Comparison of ENCODE assay signal across 8 cellular contexts in the genomic region with DNA sequence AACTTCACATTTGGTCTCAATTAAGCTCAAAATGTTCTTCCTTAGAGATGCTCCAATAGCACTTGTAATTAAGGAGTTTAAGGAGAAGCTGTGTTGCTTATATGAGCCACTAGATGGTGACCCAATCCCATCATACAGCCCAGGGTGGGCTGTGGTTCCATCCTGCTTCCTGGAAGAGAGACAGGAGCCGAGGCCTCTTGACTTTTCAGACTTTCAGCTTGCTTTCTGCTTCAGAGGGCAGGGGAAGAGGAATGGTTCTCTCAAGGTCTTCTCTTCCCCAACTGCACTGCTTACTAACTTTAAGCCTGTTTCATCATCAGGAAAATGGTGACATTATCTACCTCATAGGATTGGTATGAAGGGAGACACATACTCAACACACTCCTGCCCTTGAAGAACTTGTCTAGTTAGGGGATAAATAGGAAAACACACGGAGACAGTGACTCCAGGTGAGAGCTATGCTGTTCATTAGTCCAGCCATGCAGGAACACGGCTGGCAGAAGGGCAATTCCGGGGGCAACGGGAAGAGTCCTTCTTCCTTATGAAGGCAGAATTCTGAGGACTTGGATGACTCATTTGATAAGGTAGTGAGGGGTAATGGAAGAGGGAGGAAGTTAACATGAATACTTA. TPM values are rescaled to one million over a fixed set of nuclear protein-coding genes. Genes with fewer than 3 reads are reported as not detected.
DNase-seq lines count a peak whose midpoint lies in the region; ATAC-seq, FAIRE-seq and TF ChIP-seq lines count a peak whose summit lies in the region.

No MANE protein-coding gene starts in this region.

- no peak overlapping the region for H3K9ac ChIP-seq in HepG2 (ENCODE audit: insufficient read depth, low read depth, low read length)

- in situ Hi-C loops in HepG2 (cut with HindIII; ENCODE audit: extremely low pct_ligation_motif_present, low pct_unique_long_range_greater_than_20kb) = loop anchor here (5.0 kb wide), 1 partner anchor 51 kb away; no protein-coding TSS in a partner anchor

- DNase-seq in D721Med (ENCODE audit: insufficient read length, low spot score) = peak; percentile 66
- peak; percentile 62 for DNase-seq in OCI-LY7 (ENCODE audit: low spot score)
- DNase-seq in HepG2 (ENCODE audit: low spot score) = peak; percentile 47
- DNase-seq in upper lobe of right lung = peak; percentile 34
- no peak for DNase-seq in activated CD4-positive, alpha-beta T cell treated with anti-CD3 and anti-CD28 coated beads, Interleukin-2, amount 50 U/mL, for 4 hours
- no peak for DNase-seq in activated gamma-delta T cell (lab: John Stamatoyannopoulos, UW)

- BruUV-seq in OCI-LY7 (replicated peaks; lab: Mats Ljungman, UMichigan) = no TSS peak
- BruUV-seq in HepG2 (replicated peaks; lab: Mats Ljungman, UMichigan) = no TSS peak

- H4K20me1 ChIP-seq in OCI-LY7 (ENCODE audit: insufficient read depth, low read length) (no peaks in the 10 kb centered on the region), HepG2 (ENCODE audit: insufficient read depth, low read length) (no peaks in the 10 kb centered on the region)

- peak; percentile 70 for ATAC-seq in HG03108 (IDR thresholded peaks at IDR 0.05; ENCODE audit: unreplicated experiment)
- ATAC-seq in HepG2 = peak; percentile 87
- peak; percentile 74 for ATAC-seq in upper lobe of right lung

- H3K9me2 ChIP-seq in OCI-LY7 (ENCODE audit: insufficient read depth, low read length) = no peaks in the 10 kb centered on the region

- H3K4me3 ChIP-seq in OCI-LY7 (ENCODE audit: low read depth, low read length, poor library complexity, severe bottlenecking) = no peak overlapping the region
- no peak overlapping the region for H3K4me3 ChIP-seq in HepG2 (replicated peaks in 1 of 3; ENCODE audit: insufficient read depth in 1 of 3, low read depth in 2 of 3, low read length in 3 of 3)
- no peak overlapping the region for H3K4me3 ChIP-seq in upper lobe of right lung

- TF ChIP-seq EP300 in HepG2 (IDR thresholded peaks at IDR 0.05; ENCODE audit: low read depth in 2 of 2, low read length in 2 of 2) (no peak), HepG2 (CRISPR knock-in tag; IDR thresholded peaks at IDR 0.05; ENCODE audit: borderline replicate concordance) (no peak)

- H3K27me3 Mint-ChIP-seq in dendritic cell treated with granulocyte-macrophage colony-stimulating factor and Interleukin-4, amounts not matched to agents 40 ng/mL and 50 ng/mL, for 4 days = no peaks in the 10 kb centered on the region

- CTCF ChIA-PET in OCI-LY7 (lab: Charles Lee; ENCODE audit: unreplicated experiment) = interaction anchor here (0.6 to 1.6 kb wide), 10 partner anchors 12 to 56 kb away, joined by 3 to 12 read pairs (median 4); no protein-coding TSS in a partner anchor
- CTCF ChIA-PET in HepG2 (lab: Yijun Ruan, JAX; ENCODE audit: low intra/inter-chr PET ratio, low total read pairs) = interaction anchor here (1.3 to 2.1 kb wide), 6 partner anchors 22 to 257 kb away, joined by 7 to 11 read pairs (median 8); no protein-coding TSS in a partner anchor

- H3K79me2 ChIP-seq in OCI-LY7 (ENCODE audit: insufficient read depth, low read depth, low read length) (no peaks in the 10 kb centered on the region), HepG2 (ENCODE audit: insufficient read depth, low read length) (no peaks in the 10 kb centered on the region)

- no peaks in the 10 kb centered on the region for H3K9me3 ChIP-seq in OCI-LY7 (ENCODE audit: low read length)
- H3K9me3 ChIP-seq in HepG2 (ENCODE audit: low read length) = no peaks in the 10 kb centered on the region
- H3K9me3 ChIP-seq in upper lobe of right lung = no peaks in the 10 kb centered on the region

- intact Hi-C loops in OCI-LY7 (cut with micrococcal nuclease; ENCODE audit: unreplicated experiment) = loop anchor here (1.0 to 2.0 kb wide), 2 partner anchors 50 to 257 kb away; no protein-coding TSS in a partner anchor
- intact Hi-C loops in dendritic cell treated with granulocyte-macrophage colony-stimulating factor and Interleukin-4, amounts not matched to agents 40 ng/mL and 50 ng/mL, for 4 days (cut with micrococcal nuclease) = loop anchor here (2.0 kb wide), 1 partner anchor 49 kb away; no protein-coding TSS in a partner anchor
- intact Hi-C loops in HepG2 (cut with micrococcal nuclease; ENCODE audit: unreplicated experiment) = loop anchor here (1.0 kb wide), 5 partner anchors 23 to 257 kb away; no protein-coding TSS in a partner anchor
- intact Hi-C loops in upper lobe of right lung (cut with DNase I) = no loop called here

- H3K27ac ChIP-seq in OCI-LY7 (ENCODE audit: low read depth, low read length, poor library complexity, severe bottlenecking) = no peak overlapping the region
- H3K27ac ChIP-seq in HepG2 (ENCODE audit: extremely low read length, insufficient read depth, low read length) = no peak overlapping the region
- H3K27ac ChIP-seq in upper lobe of right lung = peak overlapping the region; percentile 11

- POLR2A ChIA-PET in OCI-LY7 (lab: Charles Lee) (interaction anchor here (0.6 to 1.2 kb wide), 6 partner anchors 15 to 199 kb away, joined by 3 to 5 read pairs (median 4); no protein-coding TSS in a partner anchor), HepG2 (lab: Yijun Ruan, JAX) (interaction anchor here (0.9 to 1.7 kb wide), 6 partner anchors 9 to 138 kb away, joined by 3 to 7 read pairs (median 4); partner anchors contain the start of gene TMEM218)

- WGBS in HepG2 (ENCODE audit: low lambda C conversion rate) = 65% methylated on average over 5 of the region's 5 CpGs

- H3K36me3 ChIP-seq in OCI-LY7 (ENCODE audit: insufficient read depth, low read length) = 0 out of 2 replicates have a peak, but pooled peaks cover 4% of the 10 kb centered on the region
- no peaks in the 10 kb centered on the region for H3K36me3 ChIP-seq in HepG2 (replicated peaks in 1 of 2; ENCODE audit: control insufficient read depth in 1 of 2, insufficient read depth in 2 of 2, low read length in 2 of 2)
- peaks cover 19% of the 10 kb centered on the region for H3K36me3 ChIP-seq in upper lobe of right lung

- peaks cover 76% of the 10 kb centered on the region for H3K36me3 Mint-ChIP-seq in dendritic cell treated with granulocyte-macrophage colony-stimulating factor and Interleukin-4, amounts not matched to agents 40 ng/mL and 50 ng/mL, for 4 days (ENCODE audit: low read depth)

- no peaks in the 10 kb centered on the region for H3K9me3 Mint-ChIP-seq in dendritic cell treated with granulocyte-macrophage colony-stimulating factor and Interleukin-4, amounts not matched to agents 40 ng/mL and 50 ng/mL, for 4 days

- H3K4me2 ChIP-seq in OCI-LY7 (ENCODE audit: low read length) (no peak overlapping the region), HepG2 (ENCODE audit: low read depth, low read length) (peak overlapping the region; percentile 10; the same call in 1 of the 2 replicates)

- H3K27me3 ChIP-seq in HepG2 (ENCODE audit: control insufficient read depth in 1 of 2, insufficient read depth in 2 of 2, low read length in 2 of 2) (no peaks in the 10 kb centered on the region), upper lobe of right lung (no peaks in the 10 kb centered on the region)

- H2AFZ ChIP-seq in OCI-LY7 (ENCODE audit: low read length) (peak overlapping the region; percentile 50; the same call in 1 of the 2 replicates), HepG2 (ENCODE audit: low read length) (no peak overlapping the region)

- TF ChIP-seq RAD21 in HepG2 (CRISPR knock-in tag; IDR thresholded peaks at IDR 0.05) = peak; percentile 64; the same call in 1 of the 2 replicates

- peak; percentile 90 for TF ChIP-seq CTCF in D721Med (IDR thresholded peaks at IDR 0.05; ENCODE audit: insufficient read depth, missing control alignments)
- peak; percentile 86 for TF ChIP-seq CTCF in OCI-LY7 (conservative IDR thresholded peaks at IDR 0.05; ENCODE audit: low read length)
- TF ChIP-seq CTCF in HepG2 (CRISPR knock-in tag; IDR thresholded peaks at IDR 0.05) = peak; percentile 78
- TF ChIP-seq CTCF in upper lobe of right lung (IDR thresholded peaks at IDR 0.05) = peak; percentile 60

- H3K27ac Mint-ChIP-seq in dendritic cell treated with granulocyte-macrophage colony-stimulating factor and Interleukin-4, amounts not matched to agents 40 ng/mL and 50 ng/mL, for 4 days = peak overlapping the region; percentile 56

- H3K4me3 Mint-ChIP-seq in dendritic cell treated with granulocyte-macrophage colony-stimulating factor and Interleukin-4, amounts not matched to agents 40 ng/mL and 50 ng/mL, for 4 days = no peak overlapping the region

- H3K4me1 ChIP-seq in OCI-LY7 (ENCODE audit: insufficient read depth, low read length, poor library complexity, severe bottlenecking) (no peaks in the 10 kb centered on the region), HepG2 (ENCODE audit: insufficient read depth, low read length) (peaks cover 8% of the 10 kb centered on the region), upper lobe of right lung (peaks cover 9% of the 10 kb centered on the region)

- TF ChIP-seq POLR2A in HepG2 (IDR thresholded peaks at IDR 0.05; ENCODE audit: insufficient read depth in 1 of 2, low read depth in 2 of 2, low read length in 2 of 2) = no peak

- H3K4me1 Mint-ChIP-seq in dendritic cell treated with granulocyte-macrophage colony-stimulating factor and Interleukin-4, amounts not matched to agents 40 ng/mL and 50 ng/mL, for 4 days (ENCODE audit: low read depth) = peaks cover 27% of the 10 kb centered on the region

- FAIRE-seq in D721Med (lab: Jason Lieb, UNC) = no peak
- FAIRE-seq in HepG2 (lab: Jason Lieb, UNC) = peak; percentile 83

RNA-seq across cellular contexts. Expression of gene TMEM218, which starts 20.1 kb away (rescaled TPM):
- 19.6 and 28.1 TPM in 2 replicates for total RNA-seq in OCI-LY7 (2014; rRNA removed; shearing (Covaris generic))
- total RNA-seq in OCI-LY7 (2022) (24.4 and 25.4 TPM in 2 replicates), HepG2 (2016; rRNA removed; fragmentation: Illumina TruSeq; extraction: Trizol) (14.0 and 14.2 TPM in 2 replicates), upper lobe of right lung (19.0 TPM)
- total RNA-seq in HepG2 (2016; cell fraction: cytosol; rRNA removed; fragmentation: Illumina TruSeq; extraction: Trizol; ENCODE audit: low read depth) = 5.2 and 7.3 TPM in 2 replicates
- 14.1 and 16.1 TPM in 2 replicates for total RNA-seq in HepG2 (2016; cell fraction: insoluble cytoplasmic fraction; rRNA removed; fragmentation: Illumina TruSeq; extraction: Trizol)
- 11.0 and 12.9 TPM in 2 replicates for total RNA-seq in HepG2 (2016; cell fraction: membrane; rRNA removed; fragmentation: Illumina TruSeq; extraction: Trizol)
- 11.0 and 11.8 TPM in 2 replicates for total RNA-seq in HepG2 (2016; cell fraction: nucleus; rRNA removed; fragmentation: Illumina TruSeq; extraction: Trizol)
- polyA plus RNA-seq in HepG2 (2011; rRNA removed) = 10.0 and 11.8 TPM in 2 replicates
- 12.9 and 14.2 TPM in 2 replicates for polyA plus RNA-seq in HepG2 (2011; cell fraction: cytosol; rRNA removed)
- polyA plus RNA-seq in HepG2 (2011; cell fraction: nucleus; rRNA removed) = 12.0 TPM in 2 replicates
- 8.4 and 10.1 TPM in 2 replicates for polyA plus RNA-seq in HepG2 (2012)
- 4.6 and 6.0 TPM in 2 replicates for polyA plus RNA-seq in HepG2 (2016; cell fraction: cytosol; fragmentation: Illumina TruSeq; extraction: Trizol; ENCODE audit: low read depth)
- 12.6 and 16.7 TPM in 2 replicates for polyA plus RNA-seq in HepG2 (2016; cell fraction: insoluble cytoplasmic fraction; fragmentation: Illumina TruSeq; extraction: Trizol; ENCODE audit: low read depth)
- 7.0 and 10.1 TPM in 2 replicates for polyA plus RNA-seq in HepG2 (2016; cell fraction: membrane; fragmentation: Illumina TruSeq; extraction: Trizol; ENCODE audit: low read depth)
- 16.2 and 19.0 TPM in 2 replicates for polyA plus RNA-seq in HepG2 (2016; cell fraction: nucleus; fragmentation: Illumina TruSeq; extraction: Trizol; ENCODE audit: insufficient read depth, low read depth)
- 4.5 and 7.8 TPM in 2 replicates for polyA minus RNA-seq in HepG2 (2011; rRNA and poly(A)+ RNA removed; ENCODE audit: low replicate concordance)
- polyA minus RNA-seq in HepG2 (2011; cell fraction: cytosol; rRNA and poly(A)+ RNA removed) = 2.6 and 3.8 TPM in 2 replicates
- 8.1 and 9.7 TPM in 2 replicates for polyA minus RNA-seq in HepG2 (2011; cell fraction: nucleus; rRNA and poly(A)+ RNA removed)

RNA-seq across cellular contexts. Expression of gene SLC37A2, which starts 28.3 kb away (rescaled TPM):
- 0.57 and 0.82 TPM in 2 replicates for total RNA-seq in OCI-LY7 (2014; rRNA removed; shearing (Covaris generic))
- total RNA-seq in OCI-LY7 (2022) (0.72 and 0.93 TPM in 2 replicates), HepG2 (2016; rRNA removed; fragmentation: Illumina TruSeq; extraction: Trizol) (1.8 and 4.6 TPM in 2 replicates), upper lobe of right lung (25.1 TPM)
- total RNA-seq in HepG2 (2016; cell fraction: cytosol; rRNA removed; fragmentation: Illumina TruSeq; extraction: Trizol; ENCODE audit: low read depth) = 0.30 and 0.53 TPM in 2 replicates
- 1.9 and 5.8 TPM in 2 replicates for total RNA-seq in HepG2 (2016; cell fraction: insoluble cytoplasmic fraction; rRNA removed; fragmentation: Illumina TruSeq; extraction: Trizol)
- 1.7 TPM in 2 replicates for total RNA-seq in HepG2 (2016; cell fraction: membrane; rRNA removed; fragmentation: Illumina TruSeq; extraction: Trizol)
- total RNA-seq in HepG2 (2016; cell fraction: nucleus; rRNA removed; fragmentation: Illumina TruSeq; extraction: Trizol) = 5.8 and 6.3 TPM in 2 replicates
- polyA plus RNA-seq in HepG2 (2011; rRNA removed) = 3.8 and 7.1 TPM in 2 replicates
- polyA plus RNA-seq in HepG2 (2011; cell fraction: cytosol; rRNA removed) = 3.3 and 6.2 TPM in 2 replicates
- polyA plus RNA-seq in HepG2 (2011; cell fraction: nucleus; rRNA removed) = 9.4 and 27.0 TPM in 2 replicates
- polyA plus RNA-seq in HepG2 (2012) = 1.3 and 1.8 TPM in 2 replicates
- polyA plus RNA-seq in HepG2 (2016; cell fraction: cytosol; fragmentation: Illumina TruSeq; extraction: Trizol; ENCODE audit: low read depth) = 0.51 and 0.58 TPM in 2 replicates
- 1.9 and 2.2 TPM in 2 replicates for polyA plus RNA-seq in HepG2 (2016; cell fraction: insoluble cytoplasmic fraction; fragmentation: Illumina TruSeq; extraction: Trizol; ENCODE audit: low read depth)
- 0.93 and 1.1 TPM in 2 replicates for polyA plus RNA-seq in HepG2 (2016; cell fraction: membrane; fragmentation: Illumina TruSeq; extraction: Trizol; ENCODE audit: low read depth)
- 8.4 and 9.8 TPM in 2 replicates for polyA plus RNA-seq in HepG2 (2016; cell fraction: nucleus; fragmentation: Illumina TruSeq; extraction: Trizol; ENCODE audit: insufficient read depth, low read depth)
- polyA minus RNA-seq in HepG2 (2011; rRNA and poly(A)+ RNA removed; ENCODE audit: low replicate concordance) = 0.26 and 16.3 TPM in 2 replicates
- 2.0 and 4.0 TPM in 2 replicates for polyA minus RNA-seq in HepG2 (2011; cell fraction: cytosol; rRNA and poly(A)+ RNA removed)
- 2.7 and 5.3 TPM in 2 replicates for polyA minus RNA-seq in HepG2 (2011; cell fraction: nucleus; rRNA and poly(A)+ RNA removed)

Comparison
In these comparisons a context has a peak if more than half of its experiments do, and no peak if none do; other contexts are left out.
1. DNase-seq: peak in D721Med (single experiment), OCI-LY7 (single experiment), HepG2 (single experiment) and upper lobe of right lung (single experiment); none in activated CD4-positive, alpha-beta T cell treated with anti-CD3 and anti-CD28 coated beads, Interleukin-2, amount 50 U/mL, for 4 hours (0 of 2) and activated gamma-delta T cell (single experiment).
2. Peak in every context shown above with its lines, with median percentiles within 50 percentile points of each other: CTCF ChIP-seq and ATAC-seq.